ENCODE assay signal across 4 cellular contexts in genomic region chr10:118729200-118729599, GRCh38.
A peak's percentile ranks its signal among the peaks of the same experiment; 100 is the strongest.
TF ChIP-seq lines count a peak whose summit lies in the region.

No MANE protein-coding gene starts in this region.

TF ChIP-seq in liver, 16 proteins besides CTCF, POLR2A, EP300 and RAD21 (continues in another document):
- TF ChIP-seq FOXA1 (IDR thresholded peaks at IDR 0.05) (no peak), TAF1 (conservative IDR thresholded peaks at IDR 0.05) (no peak), FOXA2 (IDR thresholded peaks at IDR 0.05) (no peak), ZBTB33 (IDR thresholded peaks at IDR 0.05) (no peak), SP1 (IDR thresholded peaks at IDR 0.05) (no peak), NR2F2 (IDR thresholded peaks at IDR 0.05) (no peak), EGR1 (IDR thresholded peaks at IDR 0.05; ENCODE audit: low read depth in 2 of 2) (no peak), MAX (IDR thresholded peaks at IDR 0.05) (no peak), HNF4A (conservative IDR thresholded peaks at IDR 0.05) (no peak), GABPA (IDR thresholded peaks at IDR 0.05 in 1 of 2, conservative IDR thresholded peaks at IDR 0.05 in 1 of 2) (no peak), JUND (IDR thresholded peaks at IDR 0.05) (no peak), HNF4G (IDR thresholded peaks at IDR 0.05) (no peak), RXRA (IDR thresholded peaks at IDR 0.05) (no peak), YY1 (IDR thresholded peaks at IDR 0.05) (no peak)

TF ChIP-seq in HepG2, 621 proteins besides CTCF, POLR2A, EP300 and RAD21:
- no peak for TF ChIP-seq XBP1 (CRISPR knock-in tag; IDR thresholded peaks at IDR 0.05)
- no peak for TF ChIP-seq RBM22 (optimal IDR thresholded peaks at IDR 0.05; ENCODE audit: low read length)
- no peak for TF ChIP-seq ZBTB38 (CRISPR knock-in tag; IDR thresholded peaks at IDR 0.05)
- no peak for TF ChIP-seq ZNF572 (CRISPR knock-in tag; IDR thresholded peaks at IDR 0.05)
- no peak for TF ChIP-seq ETV5 (CRISPR knock-in tag; IDR thresholded peaks at IDR 0.05; ENCODE audit: borderline replicate concordance)
- no peak for TF ChIP-seq MTA1 (CRISPR knock-in tag; IDR thresholded peaks at IDR 0.05; ENCODE audit: borderline replicate concordance)
- no peak for TF ChIP-seq MNT (IDR thresholded peaks at IDR 0.05)
- TF ChIP-seq TBX2 (CRISPR knock-in tag; IDR thresholded peaks at IDR 0.05; ENCODE audit: borderline replicate concordance), result no peak
- TF ChIP-seq AHDC1 (CRISPR knock-in tag; IDR thresholded peaks at IDR 0.05; ENCODE audit: borderline replicate concordance), result no peak
- TF ChIP-seq ZNF547 (CRISPR knock-in tag; IDR thresholded peaks at IDR 0.05), result no peak
TF ChIP-seq in HepG2: peak in this region for 0.

TF ChIP-seq in SK-N-SH, 30 proteins besides CTCF, POLR2A, EP300 and RAD21:
- no peak for TF ChIP-seq ELF1 (IDR thresholded peaks at IDR 0.05)
- peak; percentile 38; the same call in 1 of the 2 replicates for TF ChIP-seq GATA2 (CRISPR knock-in tag; IDR thresholded peaks at IDR 0.05)

TF ChIP-seq in endothelial cell of umbilical vein, 7 proteins besides CTCF, POLR2A, EP300 and RAD21:
- no peak for TF ChIP-seq MAX (IDR thresholded peaks at IDR 0.05; ENCODE audit: insufficient read depth, insufficient read length)
- no peak for TF ChIP-seq MYC (IDR thresholded peaks at IDR 0.05; ENCODE audit: low read depth, low read length)
- TF ChIP-seq FOS (IDR thresholded peaks at IDR 0.05; ENCODE audit: borderline replicate concordance, insufficient read depth, low read length), result no peak
- TF ChIP-seq GATA2 (IDR thresholded peaks at IDR 0.05; ENCODE audit: insufficient read depth, insufficient read length, low read depth, low read length), result no peak
- no peak for TF ChIP-seq EZH2 (IDR thresholded peaks at IDR 0.05; ENCODE audit: borderline replicate concordance, low read depth, low read length, severe bottlenecking)
- no peak for TF ChIP-seq JUN (IDR thresholded peaks at IDR 0.05; ENCODE audit: borderline replicate concordance, insufficient read depth, insufficient read length, low read depth)
- no peak for TF ChIP-seq POLR2AphosphoS5 (IDR thresholded peaks at IDR 0.05; ENCODE audit: insufficient read depth, low read depth, low read length)
TF ChIP-seq in endothelial cell of umbilical vein: peak in this region for 0.
